ENCODE assay signal across 24 cellular contexts in the genomic region with DNA sequence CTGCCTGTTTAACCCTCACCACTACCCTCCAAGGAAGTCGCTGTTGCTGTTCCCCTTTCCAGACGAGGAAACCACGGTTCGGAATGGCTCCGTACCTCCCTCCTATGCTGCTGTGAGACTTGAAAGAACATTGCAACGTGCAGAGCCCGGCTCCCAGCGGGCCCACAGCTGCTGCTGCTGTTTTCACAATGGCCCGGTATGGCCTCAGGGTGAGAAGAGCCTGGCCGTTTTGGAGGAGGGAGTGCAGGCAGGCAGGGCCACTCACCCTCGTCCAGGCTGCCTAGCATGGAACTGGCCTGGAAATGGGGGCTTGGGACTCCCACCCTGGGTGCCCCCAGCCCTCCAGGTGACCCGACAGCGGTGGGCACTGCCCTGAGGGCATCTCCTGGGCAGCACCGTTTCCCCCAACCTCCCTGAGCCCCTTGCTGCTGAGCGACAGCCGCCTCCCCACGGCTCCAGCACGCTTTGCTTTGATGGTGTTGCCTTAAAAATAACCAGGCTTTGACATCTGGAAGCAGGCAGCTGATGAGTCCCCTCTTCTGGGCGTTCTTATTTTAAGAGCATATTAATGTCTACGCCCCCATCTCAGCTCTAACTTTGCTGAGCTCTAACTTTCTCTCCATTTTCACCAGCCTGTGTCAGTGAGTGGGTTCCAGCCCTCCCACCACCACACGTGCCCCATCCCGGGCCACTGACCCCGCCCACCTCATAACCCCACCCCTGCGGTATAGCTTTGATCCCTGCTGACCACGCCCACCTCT.
A peak's percentile ranks its signal among the peaks of the same experiment; 100 is the strongest.
DNase-seq lines count a peak whose midpoint lies in the region; ATAC-seq and TF ChIP-seq lines count a peak whose summit lies in the region.
"Had no signal": no experiment of that assay in that cellular context is flagged by ENCODE, and none has a peak within 500 bp of the region (broad histone marks: within the 10 kb centered on the region; RNA-seq: fewer than 3 reads in every experiment).

No MANE protein-coding gene starts in this region.

- H3K9me3 Mint-ChIP-seq in GM23338: peaks cover 3% of the 10 kb centered on the region; the same call in 1 of the 3 replicates
- H3K9me3 Mint-ChIP-seq in neural progenitor cell: peaks cover 12% of the 10 kb centered on the region
- H3K9me3 Mint-ChIP-seq: activated T-helper 2 cell treated with anti-CD3 and anti-CD28 coated beads, Interferon-gamma antibody, Interleukin-2, Interleukin-4, amounts not matched to agents 10 μg/mL and 5 μg/mL and 100 μg/mL, durations not matched to agents 14 hours and 24 hours and 36 hours; central memory CD8-positive, alpha-beta T cell; T-helper 1 cell treated with Interleukin-12 subunit alpha and Interleukin-12 subunit beta and Interleukin-4 antibody, amounts not matched to agents 30 μg/mL and 1 μg/mL, for 36 hours had no signal

- H3K4me3 ChIP-seq in GM23338 (peak overlapping the region; percentile 17; the same call in 1 of the 2 replicates), neural progenitor cell (no peak overlapping the region)
- H3K4me3 ChIP-seq: ascending aorta, dorsolateral prefrontal cortex, GM23248, thoracic aorta had no signal

- H3K27ac ChIP-seq in GM23338 (ENCODE audit: low read depth) (no peak overlapping the region), neural progenitor cell (no peak overlapping the region)
- H3K27ac ChIP-seq: ascending aorta, dorsolateral prefrontal cortex, GM23248, thoracic aorta had no signal

- H3K36me3 Mint-ChIP-seq in GM23338 (ENCODE audit: low read depth) (no peaks in the 10 kb centered on the region), neural progenitor cell (no peaks in the 10 kb centered on the region)
- H3K36me3 Mint-ChIP-seq: activated naive CD8-positive, alpha-beta T cell had no signal

- no peak overlapping the region for H3K27ac Mint-ChIP-seq in GM23338
- no peak overlapping the region for H3K27ac Mint-ChIP-seq in neural progenitor cell
- H3K27ac Mint-ChIP-seq: activated naive CD8-positive, alpha-beta T cell; activated T-helper 2 cell treated with anti-CD3 and anti-CD28 coated beads, Interferon-gamma antibody, Interleukin-2, Interleukin-4, amounts not matched to agents 10 μg/mL and 5 μg/mL and 100 μg/mL, durations not matched to agents 14 hours and 24 hours and 36 hours; T-helper 1 cell treated with Interleukin-12 subunit alpha and Interleukin-12 subunit beta and Interleukin-4 antibody, amounts not matched to agents 30 μg/mL and 1 μg/mL, for 36 hours had no signal

- ATAC-seq in GM23338 (peak; percentile 82), omental fat pad (ENCODE audit: low FRiP score) (no peak)

- H3K4me3 Mint-ChIP-seq in GM23338 (peak overlapping the region; percentile 3; the same call in 1 of the 3 replicates), neural progenitor cell (peak overlapping the region; percentile 41)
- H3K4me3 Mint-ChIP-seq: activated naive CD8-positive, alpha-beta T cell; central memory CD8-positive, alpha-beta T cell; T-helper 1 cell treated with Interleukin-12 subunit alpha and Interleukin-12 subunit beta and Interleukin-4 antibody, amounts not matched to agents 30 μg/mL and 1 μg/mL, for 36 hours had no signal

- H2AFZ ChIP-seq in GM23338 (peak overlapping the region; percentile 89), neural progenitor cell (replicated peaks) (peak overlapping the region; percentile 39)
- H2AFZ ChIP-seq: GM23248 had no signal

- no peaks in the 10 kb centered on the region for H3K36me3 ChIP-seq in GM23338 (ENCODE audit: insufficient read depth)
- no peaks in the 10 kb centered on the region for H3K36me3 ChIP-seq in neural progenitor cell
- H3K36me3 ChIP-seq: ascending aorta, thoracic aorta had no signal

- H3K79me2 ChIP-seq in GM23338 (replicated peaks; ENCODE audit: insufficient read depth): no peaks in the 10 kb centered on the region
- H3K79me2 ChIP-seq in neural progenitor cell (ENCODE audit: low read depth): no peaks in the 10 kb centered on the region

- DNase-seq in GM23338 (ENCODE audit: low spot score) (peak; percentile 47), NAMALWA (ENCODE audit: low spot score) (peak; percentile 66), germinal center (ENCODE audit: low spot score) (peak; percentile 21), neural progenitor cell (ENCODE audit: low spot score) (peak; percentile 63), NCI-H82 treated with DMSO at 0.1 percent for 48 hours (lab: John Stamatoyannopoulos, UW; ENCODE audit: unreplicated experiment) (no peak), NCI-H1930 (lab: John Stamatoyannopoulos, UW) (no peak), omental fat pad (ENCODE audit: low spot score) (no peak)
- DNase-seq: activated CD4-positive, alpha-beta T cell treated with anti-CD3 and anti-CD28 coated beads, Interleukin-2, amount 50 U/mL, for 4 hours; foreskin fibroblast; hypothalamus; mesenchymal stem cell; NCI-H1694 treated with DMSO at 0.1 percent for 48 hours; NCI-H2227 treated with DMSO at 0.1 percent for 48 hours; occipital lobe; SIG-M5; stimulated activated naive CD4-positive, alpha-beta T cell treated with Interleukin-2 at 50 U/mL for 16 hours had no signal

- TF ChIP-seq CTCF in GM23338 (conservative IDR thresholded peaks at IDR 0.05; ENCODE audit: low read depth in 2 of 2) (no peak), neural progenitor cell (IDR thresholded peaks at IDR 0.05) (no peak), omental fat pad (IDR thresholded peaks at IDR 0.05) (no peak)

- peak overlapping the region; percentile 57; the same call in 1 of the 2 replicates for H3K4me2 ChIP-seq in GM23338
- peak overlapping the region; percentile 38 for H3K4me2 ChIP-seq in neural progenitor cell

- H4K20me1 ChIP-seq in GM23338 (replicated peaks; ENCODE audit: insufficient read depth) (no peaks in the 10 kb centered on the region), neural progenitor cell (ENCODE audit: low read depth) (no peaks in the 10 kb centered on the region)

- peaks cover 9% of the 10 kb centered on the region for H3K4me1 ChIP-seq in GM23338 (ENCODE audit: insufficient read depth)
- H3K4me1 ChIP-seq in neural progenitor cell: peaks cover 14% of the 10 kb centered on the region
- H3K4me1 ChIP-seq: ascending aorta had no signal

- H3F3A ChIP-seq in GM23338 (replicated peaks; ENCODE audit: low read depth): no peaks in the 10 kb centered on the region
- H3F3A ChIP-seq in neural progenitor cell (ENCODE audit: low read depth): peaks cover 17% of the 10 kb centered on the region

- H3K27me3 ChIP-seq in GM23338 (ENCODE audit: insufficient read depth) (no peaks in the 10 kb centered on the region), neural progenitor cell (peaks cover 4% of the 10 kb centered on the region)
- H3K27me3 ChIP-seq: ascending aorta had no signal

- no peak overlapping the region for H3K9ac ChIP-seq in neural progenitor cell
- H3K9ac ChIP-seq: GM23248 had no signal

- H3K27me3 Mint-ChIP-seq in GM23338 (ENCODE audit: insufficient read depth, low read depth, poor library complexity) (peaks cover 27% of the 10 kb centered on the region), neural progenitor cell (ENCODE audit: insufficient read depth, low read depth) (peaks cover 26% of the 10 kb centered on the region)

- no peaks in the 10 kb centered on the region for H3K9me3 ChIP-seq in neural progenitor cell (ENCODE audit: low read depth)
- H3K9me3 ChIP-seq: ascending aorta, thoracic aorta had no signal

- H3K4me1 Mint-ChIP-seq in GM23338 (peaks cover 30% of the 10 kb centered on the region), neural progenitor cell (peaks cover 37% of the 10 kb centered on the region)

- H3K9me2 ChIP-seq in GM23338 (ENCODE audit: insufficient read depth): no peaks in the 10 kb centered on the region

TF ChIP-seq in GM23338, 12 proteins besides CTCF, POLR2A, EP300 and RAD21:
- TF ChIP-seq POLR2AphosphoS5 (IDR thresholded peaks at IDR 0.05; ENCODE audit: low read depth): no peak

Comparison
In these comparisons a context has a peak if more than half of its experiments do, and no peak if none do; other contexts are left out.
1. DNase-seq: peak in GM23338 (single experiment), NAMALWA (single experiment), germinal center (single experiment) and neural progenitor cell (single experiment); none in NCI-H82 treated with DMSO at 0.1 percent for 48 hours (single experiment), NCI-H1930 (0 of 2) and omental fat pad (single experiment).